ENCODE assay signal across 9 cellular contexts in the genomic region with DNA sequence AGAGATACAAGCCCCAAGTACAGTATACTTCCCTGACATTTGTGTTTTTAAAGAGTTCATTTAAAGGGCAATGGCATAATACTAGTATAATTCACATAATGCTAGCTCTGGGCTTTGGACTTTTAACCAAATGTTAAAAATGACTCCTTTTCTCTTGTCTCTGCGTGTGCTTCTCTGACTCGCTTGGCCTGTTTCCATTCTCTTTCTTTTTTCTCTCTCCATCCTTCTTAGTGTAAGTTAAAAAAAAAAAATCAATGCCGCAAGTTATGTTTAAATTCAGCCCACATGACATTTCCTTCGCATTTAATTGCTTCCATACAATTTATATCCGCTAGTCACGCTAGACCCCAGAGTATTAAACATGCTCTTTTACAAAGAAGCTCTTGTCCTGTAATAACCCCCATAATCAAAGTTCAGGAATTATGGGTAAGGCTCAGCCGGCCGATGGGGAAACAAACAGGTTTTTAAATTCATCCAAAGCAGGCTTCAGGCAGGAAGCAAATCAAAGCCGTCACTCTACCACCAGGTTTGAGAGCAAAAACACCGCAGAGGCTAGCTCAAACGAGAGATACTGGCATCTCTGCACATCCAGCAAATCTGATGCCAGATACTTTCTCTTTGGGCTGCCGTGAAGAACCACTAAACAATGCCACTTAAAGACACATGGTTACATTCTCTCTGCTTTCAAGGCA. TPM values are rescaled to one million over a fixed set of nuclear protein-coding genes. Genes with fewer than 3 reads are reported as not detected.
DNase-seq lines count a peak whose midpoint lies in the region; ATAC-seq and TF ChIP-seq lines count a peak whose summit lies in the region.
"Had no signal": no experiment of that assay in that cellular context is flagged by ENCODE, and none has a peak within 500 bp of the region (broad histone marks: within the 10 kb centered on the region; RNA-seq: fewer than 3 reads in every experiment).

No MANE protein-coding gene starts in this region.

- peak overlapping the region in 1 of 2 donors; percentile 50 for H3K9ac ChIP-seq in liver (ENCODE audit: low read depth in 1 of 2, low read length in 2 of 2)

- ATAC-seq in GM18511 (IDR thresholded peaks at IDR 0.05; ENCODE audit: unreplicated experiment) = no peak

- DNase-seq in LHCN-M2 (ENCODE audit: low read depth) (peak; percentile 65), coronary artery (ENCODE audit: low spot score) (no peak), testis (peak; percentile 46), Ammon's horn (ENCODE audit: low spot score) (no peak)
- no peak for DNase-seq in activated naive CD4-positive, alpha-beta T cell treated with anti-CD3 and anti-CD28 coated beads, Interleukin-2, amount 50 U/mL, for 16 hours
- no peak for DNase-seq in stimulated activated CD4-positive, alpha-beta T cell treated with anti-CD3 and anti-CD28 coated beads, Interleukin-12 subunit alpha, Interleukin-12 subunit beta, amount 100 ng/mL, for 4 hours
- DNase-seq: SIG-M5 had no signal

- H3K27ac ChIP-seq in coronary artery = peak overlapping the region; percentile 22 to 68
- H3K27ac ChIP-seq in liver (ENCODE audit: low read depth in 1 of 2, low read length in 2 of 2) = peak overlapping the region; percentile 28 to 54
- H3K27ac ChIP-seq in testis = peak overlapping the region; percentile 26 to 27

- H3K4me3 ChIP-seq in coronary artery (peak overlapping the region; percentile 54), liver (ENCODE audit: low read depth in 1 of 3, low read length in 3 of 3) (peak overlapping the region in 2 of 3 donors; percentile 30 to 31), testis (no peak overlapping the region)

- TF ChIP-seq CTCF in coronary artery (IDR thresholded peaks at IDR 0.05) = no peak
- TF ChIP-seq CTCF in liver (IDR thresholded peaks at IDR 0.05; ENCODE audit: low read depth, low read length, missing input control) = no peak
- no peak for TF ChIP-seq CTCF in testis (IDR thresholded peaks at IDR 0.05)

- no peak for TF ChIP-seq POLR2A in testis (IDR thresholded peaks at IDR 0.05)

- H3K36me3 ChIP-seq in liver (ENCODE audit: control insufficient read depth in 4 of 4, insufficient read depth in 3 of 4, low read depth in 1 of 4, low read length in 3 of 4) (no peaks in the 10 kb centered on the region), testis (ENCODE audit: low read depth, missing control alignments) (no peaks in the 10 kb centered on the region)

- WGBS in liver = 29% methylated on average over 12 of the region's 12 CpGs
- WGBS in testis, 2 donors = 23 to 43% methylated on average over 12 of the region's 12 CpGs

- peaks cover 10 to 50% (median 35%) of the 10 kb centered on the region in 4 donors for H3K4me1 ChIP-seq in liver (ENCODE audit: control insufficient read depth in 4 of 4, insufficient read depth in 4 of 4, low read length in 3 of 4)
- H3K4me1 ChIP-seq in testis = peaks cover 39% of the 10 kb centered on the region

- intact Hi-C loops in testis (cut with DNase I; ENCODE audit: low total_unique reads) = no loop called here

- no peaks in the 10 kb centered on the region for H3K27me3 ChIP-seq in liver (ENCODE audit: control insufficient read depth in 4 of 4, insufficient read depth in 4 of 4, low read length in 3 of 4)
- no peaks in the 10 kb centered on the region for H3K27me3 ChIP-seq in testis

- peak in 1 of 2 donors; percentile 32 for TF ChIP-seq RAD21 in liver (IDR thresholded peaks at IDR 0.05)

- H3K9me3 ChIP-seq in liver (ENCODE audit: control insufficient read depth in 4 of 4, low read length in 3 of 4) (no peaks in the 10 kb centered on the region), testis (no peaks in the 10 kb centered on the region)

TF ChIP-seq in liver, 16 proteins besides CTCF, POLR2A, EP300 and RAD21:
- TF ChIP-seq TAF1 (conservative IDR thresholded peaks at IDR 0.05) (no peak), JUND (IDR thresholded peaks at IDR 0.05) (no peak), SP1 (IDR thresholded peaks at IDR 0.05) (peak; percentile 19), YY1 (IDR thresholded peaks at IDR 0.05) (no peak), FOXA1 (IDR thresholded peaks at IDR 0.05) (no peak), RXRA (IDR thresholded peaks at IDR 0.05) (peak; percentile 73 to 74), FOXA2 (IDR thresholded peaks at IDR 0.05) (no peak), EGR1 (IDR thresholded peaks at IDR 0.05; ENCODE audit: low read depth in 2 of 2) (no peak), HNF4A (conservative IDR thresholded peaks at IDR 0.05) (no peak), GABPA (IDR thresholded peaks at IDR 0.05 in 1 of 2, conservative IDR thresholded peaks at IDR 0.05 in 1 of 2) (no peak), HNF4G (IDR thresholded peaks at IDR 0.05) (no peak), ZBTB33 (IDR thresholded peaks at IDR 0.05) (no peak)
- TF ChIP-seq, protein P1, sequence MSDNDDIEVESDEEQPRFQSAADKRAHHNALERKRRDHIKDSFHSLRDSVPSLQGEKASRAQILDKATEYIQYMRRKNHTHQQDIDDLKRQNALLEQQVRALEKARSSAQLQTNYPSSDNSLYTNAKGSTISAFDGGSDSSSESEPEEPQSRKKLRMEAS (IDR thresholded peaks at IDR 0.05) = peak; percentile 11

RNA-seq across cellular contexts. Expression of gene WWTR1, which starts 19.3 kb away (rescaled TPM):
- total RNA-seq in LHCN-M2 (2014; rRNA removed) (59.1 and 73.5 TPM in 2 replicates), liver (10 to 100 TPM in 1 of 2 donors, 1 to 10 TPM in 1; 4.5 to 11.8 TPM), testis (10 to 100 TPM; 46.5 to 47.0 TPM)
- 33.7 TPM for polyA plus RNA-seq in LHCN-M2 (2012)
- polyA plus RNA-seq in liver (1 to 10 TPM; 8.9 to 9.2 TPM), testis (ENCODE audit: insufficient read depth, low read depth, low replicate concordance) (19.4 TPM)

Comparison
In these comparisons a context has a peak if more than half of its experiments do, and no peak if none do; other contexts are left out.
1. DNase-seq: peak in LHCN-M2 (single experiment) and testis (single experiment); none in coronary artery (single experiment), Ammon's horn (single experiment), activated naive CD4-positive, alpha-beta T cell treated with anti-CD3 and anti-CD28 coated beads, Interleukin-2, amount 50 U/mL, for 16 hours (single experiment) and stimulated activated CD4-positive, alpha-beta T cell treated with anti-CD3 and anti-CD28 coated beads, Interleukin-12 subunit alpha, Interleukin-12 subunit beta, amount 100 ng/mL, for 4 hours (single experiment).
2. H3K4me3 ChIP-seq: peak in coronary artery (single experiment) and liver (2 of 3); none in testis (0 of 2).
3. Peak in every context shown above with its lines, with median percentiles within 50 percentile points of each other: H3K27ac ChIP-seq.